Comparison of ENCODE assay signal across 8 cellular contexts in the genomic region with DNA sequence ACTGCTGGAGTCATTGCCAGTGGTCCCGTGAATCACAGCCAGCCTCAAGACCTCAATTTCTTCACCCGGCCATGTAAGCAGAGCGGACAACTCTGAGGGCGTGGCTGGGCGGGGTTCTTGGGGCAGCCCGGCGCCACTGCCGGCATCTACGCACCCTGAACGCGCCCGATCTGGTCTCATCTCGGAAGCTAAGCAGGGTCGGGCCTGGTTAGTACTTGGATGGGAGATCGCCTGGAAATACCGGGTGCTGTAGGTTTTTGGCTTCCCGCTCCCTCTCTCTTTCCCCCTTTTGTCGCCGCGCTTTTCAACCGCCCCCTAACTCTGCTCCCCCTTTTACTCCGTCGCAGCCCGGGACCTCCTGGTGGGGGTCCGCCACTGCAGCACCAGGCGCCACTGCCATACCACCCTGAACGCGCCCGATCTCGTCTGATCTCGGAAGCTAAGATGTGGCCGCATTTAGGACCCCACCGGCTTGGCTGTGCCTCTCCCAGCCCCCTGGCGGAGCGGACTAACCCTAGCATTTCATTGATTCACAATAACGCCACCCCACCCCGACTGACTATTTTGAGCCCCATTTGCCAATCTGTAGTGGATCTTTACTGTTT. TPM values are rescaled to one million over a fixed set of nuclear protein-coding genes. Genes with fewer than 3 reads are reported as not detected.
DNase-seq lines count a peak whose midpoint lies in the region; ATAC-seq and TF ChIP-seq lines count a peak whose summit lies in the region.

No MANE protein-coding gene starts in this region.

- ATAC-seq in GM18511 (IDR thresholded peaks at IDR 0.05; ENCODE audit: unreplicated experiment) (no peak), HG02642 (IDR thresholded peaks at IDR 0.05; ENCODE audit: poor library complexity, unreplicated experiment) (no peak)

- DNase-seq in EL (peak; percentile 64), NB4 (ENCODE audit: low read depth) (peak; percentile 51), activated T-helper 1 cell treated with Interleukin-2 at 50 U/mL for 16 hours (ENCODE audit: low read depth) (peak; percentile 6), germinal center (ENCODE audit: low spot score) (peak; percentile 62), renal cortical epithelial cell (ENCODE audit: low read depth) (peak; percentile 25), middle frontal gyrus (ENCODE audit: extremely low spot score, low spot score) (no peak)

- TF ChIP-seq POLR2A in NB4 (IDR thresholded peaks at IDR 0.05; ENCODE audit: extremely low read depth, insufficient read length) = no peak

- TF ChIP-seq CTCF in NB4 (IDR thresholded peaks at IDR 0.05; ENCODE audit: low read depth, low read length) = peak; percentile 6

- no peak overlapping the region for H3K4me3 ChIP-seq in NB4 (ENCODE audit: low read depth, low read length)

RNA-seq across cellular contexts. Expression of a gene that starts 25.3 kb away (rescaled TPM):
- 0.17 and 0.60 TPM in 2 replicates for total RNA-seq in renal cortical epithelial cell

RNA-seq across cellular contexts. Expression of a gene that starts 41.8 kb away (rescaled TPM):
- 394 and 395 TPM in 2 replicates for total RNA-seq in renal cortical epithelial cell
